Comparison of ENCODE assay signal across 17 cellular contexts in genomic region chr16:975313-975690, GRCh38. TPM values are rescaled to one million over a fixed set of nuclear protein-coding genes. Genes with fewer than 3 reads are reported as not detected.
DNase-seq lines count a peak whose midpoint lies in the region; ATAC-seq, FAIRE-seq and TF ChIP-seq lines count a peak whose summit lies in the region.
"Had no signal": no experiment of that assay in that cellular context is flagged by ENCODE, and none has a peak within 500 bp of the region (broad histone marks: within the 10 kb centered on the region; RNA-seq: fewer than 3 reads in every experiment).

No MANE protein-coding gene starts in this region.

- H3K9me1 ChIP-seq in K562 (ENCODE audit: control insufficient read depth, insufficient read depth, low read length): no peaks in the 10 kb centered on the region

- peaks cover 4 to 53% of the 10 kb centered on the region in 2 experiments; a peak in 3 of 5 replicates for H3K4me1 ChIP-seq in K562 (replicated peaks in 1 of 2; ENCODE audit: control insufficient read depth in 2 of 2, insufficient read depth in 2 of 2, low read length in 2 of 2)
- H3K4me1 ChIP-seq in HepG2 (ENCODE audit: insufficient read depth, low read length): peaks cover 63% of the 10 kb centered on the region
- peaks cover 20% of the 10 kb centered on the region for H3K4me1 ChIP-seq in suprapubic skin
- H3K4me1 ChIP-seq in vagina: peaks cover 18% of the 10 kb centered on the region
- H3K4me1 ChIP-seq: A549 had no signal

- H3K79me2 ChIP-seq in K562 (ENCODE audit: control insufficient read depth, insufficient read depth, low read length): 0 out of 3 replicates have a peak, but pooled peaks cover 3% of the 10 kb centered on the region
- H3K79me2 ChIP-seq in HepG2 (ENCODE audit: insufficient read depth, low read length): no peaks in the 10 kb centered on the region

- POLR2A ChIA-PET in CD4-positive, alpha-beta T cell (lab: Charles Lee): no interaction called here
- POLR2A ChIA-PET in K562 (lab: Yijun Ruan, JAX): no interaction called here
- POLR2A ChIA-PET in HepG2 (lab: Yijun Ruan, JAX): no interaction called here

- H3K36me3 Mint-ChIP-seq in CD4-positive, alpha-beta T cell (ENCODE audit: low read depth): no peaks in the 10 kb centered on the region

- H3K9me3 Mint-ChIP-seq in CD4-positive, alpha-beta T cell: no peaks in the 10 kb centered on the region

- H2AFZ ChIP-seq in K562 (ENCODE audit: low read depth, low read length): no peak overlapping the region
- H2AFZ ChIP-seq in HepG2 (ENCODE audit: low read length): no peak overlapping the region

- ATAC-seq in CD4-positive, alpha-beta T cell (ENCODE audit: poor library complexity): no peak
- ATAC-seq in K562 (no peak), HepG2 (no peak)
- ATAC-seq: A549, Panc1 had no signal

- no peak for TF ChIP-seq EP300 in K562 (IDR thresholded peaks at IDR 0.05; ENCODE audit: low read length)
- TF ChIP-seq EP300 in HepG2 (IDR thresholded peaks at IDR 0.05; ENCODE audit: low read depth in 2 of 2, low read length in 2 of 2): no peak
- no peak for TF ChIP-seq EP300 in HepG2 (CRISPR knock-in tag; IDR thresholded peaks at IDR 0.05; ENCODE audit: borderline replicate concordance)
- TF ChIP-seq EP300 in suprapubic skin (IDR thresholded peaks at IDR 0.05): no peak

- H3K4me3 Mint-ChIP-seq in CD4-positive, alpha-beta T cell: peak overlapping the region; percentile 7

- DNase-seq in CD4-positive, alpha-beta T cell: no peak
- DNase-seq in K562 (ENCODE audit: extremely low read depth in 1 of 4, low spot score in 3 of 4) (no peak), HepG2 (ENCODE audit: low spot score) (no peak), suprapubic skin (ENCODE audit: low spot score in 2 of 2) (no peak), vagina (ENCODE audit: extremely low spot score in 2 of 2) (no peak), SIG-M5 (lab: John Stamatoyannopoulos, UW) (no peak), NCI-H226 (no peak)
- DNase-seq: DMS 273 treated with DMSO at 0.1 percent for 48 hours, GOT3, KBM-7, MV-4-11, NCI-H1417, NCI-H187 treated with DMSO at 0.1 percent for 48 hours, NCI-H82 had no signal

- H3K27ac ChIP-seq in CD4-positive, alpha-beta T cell (ENCODE audit: low read depth, low read length): no peak overlapping the region
- H3K27ac ChIP-seq in K562 (ENCODE audit: extremely low read depth, low read depth, low read length) (no peak overlapping the region), HepG2 (ENCODE audit: extremely low read length, insufficient read depth, low read length) (no peak overlapping the region), suprapubic skin (peak overlapping the region; percentile 64), vagina (no peak overlapping the region)
- H3K27ac ChIP-seq: A549, C4-2B had no signal

- intact Hi-C loops in CD4-positive, alpha-beta T cell (cut with DNase I, micrococcal nuclease): no loop called here
- intact Hi-C loops in K562 (cut with micrococcal nuclease): no loop called here
- intact Hi-C loops in HepG2 (cut with micrococcal nuclease; ENCODE audit: unreplicated experiment): no loop called here
- intact Hi-C loops in vagina (cut with DNase I): no loop called here

- no peak for TF ChIP-seq CTCF in CD4-positive, alpha-beta T cell (IDR thresholded peaks at IDR 0.05)
- TF ChIP-seq CTCF in K562 (IDR thresholded peaks at IDR 0.05 in 2 of 3, conservative IDR thresholded peaks at IDR 0.05 in 1 of 3; ENCODE audit: insufficient read depth in 2 of 3, low read depth in 1 of 3, low read length in 3 of 3): no peak
- TF ChIP-seq CTCF in HepG2 (CRISPR knock-in tag; IDR thresholded peaks at IDR 0.05): no peak
- no peak for TF ChIP-seq CTCF in suprapubic skin (IDR thresholded peaks at IDR 0.05)
- TF ChIP-seq CTCF in vagina (IDR thresholded peaks at IDR 0.05): no peak

- H3K9me3 ChIP-seq in CD4-positive, alpha-beta T cell (ENCODE audit: control insufficient read depth, low read length): no peaks in the 10 kb centered on the region
- H3K9me3 ChIP-seq in K562 (replicated peaks; ENCODE audit: control insufficient read depth, insufficient read depth, low read depth, low read length): no peaks in the 10 kb centered on the region; the same call in 1 of the 2 replicates
- no peaks in the 10 kb centered on the region for H3K9me3 ChIP-seq in HepG2 (ENCODE audit: low read length)
- H3K9me3 ChIP-seq in suprapubic skin: no peaks in the 10 kb centered on the region
- no peaks in the 10 kb centered on the region for H3K9me3 ChIP-seq in vagina
- H3K9me3 ChIP-seq: A549 had no signal

- no peak for TF ChIP-seq RAD21 in K562 (CRISPR knock-in tag; conservative IDR thresholded peaks at IDR 0.05 in 1 of 2, IDR thresholded peaks at IDR 0.05 in 1 of 2)
- no peak for TF ChIP-seq RAD21 in HepG2 (CRISPR knock-in tag; IDR thresholded peaks at IDR 0.05)

- H3K27me3 ChIP-seq in CD4-positive, alpha-beta T cell (ENCODE audit: control insufficient read depth, insufficient read depth, low read length): no peaks in the 10 kb centered on the region
- H3K27me3 ChIP-seq in K562 (ENCODE audit: control insufficient read depth in 2 of 2, insufficient read depth in 2 of 2, low read length in 2 of 2) (peaks cover 48 to 87% of the 10 kb centered on the region in 2 experiments), HepG2 (ENCODE audit: control insufficient read depth in 1 of 2, insufficient read depth in 2 of 2, low read length in 2 of 2) (peaks cover 20 to 67% of the 10 kb centered on the region in 2 experiments), suprapubic skin (peaks cover 22% of the 10 kb centered on the region), vagina (no peaks in the 10 kb centered on the region)

- peaks cover 19% of the 10 kb centered on the region for H4K20me1 ChIP-seq in K562 (replicated peaks; ENCODE audit: control insufficient read depth, insufficient read depth, low read length)
- no peaks in the 10 kb centered on the region for H4K20me1 ChIP-seq in HepG2 (ENCODE audit: insufficient read depth, low read length)

- in situ Hi-C loops in K562 (cut with MboI) (no loop called here), HepG2 (cut with HindIII; ENCODE audit: extremely low pct_ligation_motif_present, low pct_unique_long_range_greater_than_20kb) (no loop called here)

- FAIRE-seq in K562 (lab: Jason Lieb, UNC) (no peak), HepG2 (lab: Jason Lieb, UNC) (no peak)
- FAIRE-seq: A549 had no signal

- H3K4me2 ChIP-seq in K562 (ENCODE audit: insufficient read depth, low read length): no peak overlapping the region
- no peak overlapping the region for H3K4me2 ChIP-seq in HepG2 (ENCODE audit: low read depth, low read length)
- H3K4me2 ChIP-seq: A549 had no signal

- H3K9ac ChIP-seq in K562 (ENCODE audit: insufficient read depth in 1 of 2, low read depth in 2 of 2, low read length in 2 of 2) (no peak overlapping the region), HepG2 (ENCODE audit: insufficient read depth, low read depth, low read length) (no peak overlapping the region)

- H3K4me3 ChIP-seq in K562 (no peak overlapping the region), HepG2 (replicated peaks in 1 of 3; ENCODE audit: insufficient read depth in 1 of 3, low read depth in 2 of 3, low read length in 3 of 3) (no peak overlapping the region), suprapubic skin (no peak overlapping the region), vagina (no peak overlapping the region)
- H3K4me3 ChIP-seq: A549 had no signal

- CTCF ChIA-PET in CD4-positive, alpha-beta T cell (lab: Charles Lee): no interaction called here
- CTCF ChIA-PET in K562 (lab: Yijun Ruan, JAX; ENCODE audit: low intra/inter-chr PET ratio): no interaction called here
- CTCF ChIA-PET in HepG2 (lab: Yijun Ruan, JAX; ENCODE audit: low intra/inter-chr PET ratio, low total read pairs): no interaction called here

- H3K36me3 ChIP-seq in K562 (ENCODE audit: control insufficient read depth, insufficient read depth, low read length): no peaks in the 10 kb centered on the region
- no peaks in the 10 kb centered on the region for H3K36me3 ChIP-seq in HepG2 (replicated peaks in 1 of 2; ENCODE audit: control insufficient read depth in 1 of 2, insufficient read depth in 2 of 2, low read length in 2 of 2)
- no peaks in the 10 kb centered on the region for H3K36me3 ChIP-seq in suprapubic skin
- no peaks in the 10 kb centered on the region for H3K36me3 ChIP-seq in vagina

- no peak for TF ChIP-seq POLR2A in K562 (conservative IDR thresholded peaks at IDR 0.05)
- no peak for TF ChIP-seq POLR2A in HepG2 (IDR thresholded peaks at IDR 0.05; ENCODE audit: insufficient read depth in 1 of 2, low read depth in 2 of 2, low read length in 2 of 2)
- TF ChIP-seq POLR2A in suprapubic skin (IDR thresholded peaks at IDR 0.05): no peak
- no peak for TF ChIP-seq POLR2A in vagina (IDR thresholded peaks at IDR 0.05)

- no peak overlapping the region for H3K27ac Mint-ChIP-seq in CD4-positive, alpha-beta T cell

- H3K4me1 Mint-ChIP-seq in CD4-positive, alpha-beta T cell (ENCODE audit: low read depth): peaks cover 18% of the 10 kb centered on the region

- H3K27me3 Mint-ChIP-seq in CD4-positive, alpha-beta T cell: no peaks in the 10 kb centered on the region

- 43% methylated on average over 11 of the region's 11 CpGs for WGBS in K562 (ENCODE audit: insufficient coverage, low coverage, missing lambda C conversion rate)
- 80% methylated on average over 8 of the region's 11 CpGs for WGBS in HepG2 (ENCODE audit: low lambda C conversion rate)
- 92% methylated on average over 11 of the region's 11 CpGs for WGBS in suprapubic skin

- BruUV-seq in K562 (replicated peaks; lab: Mats Ljungman, UMichigan) (no TSS peak), HepG2 (replicated peaks; lab: Mats Ljungman, UMichigan) (no TSS peak)

RNA-seq across cellular contexts. Expression of gene LMF1, which starts 4.5 kb away (rescaled TPM):
- 10 to 100 TPM; 26.8 to 27.6 TPM for total RNA-seq in CD4-positive, alpha-beta T cell
- total RNA-seq in K562 (2011; cell fraction: chromatin; rRNA removed; ENCODE audit: low replicate concordance): 10.7 and 19.1 TPM in 2 replicates
- total RNA-seq in K562 (2011; cell fraction: nucleolus; rRNA removed): 10.8 and 12.0 TPM in 2 replicates
- total RNA-seq in K562 (2011; cell fraction: nucleoplasm; rRNA removed): 11.5 and 12.0 TPM in 2 replicates
- 0.64 and 0.86 TPM in 2 replicates for total RNA-seq in K562 (2014; rRNA removed)
- total RNA-seq in K562 (2014; rRNA removed; fragmentation: Illumina TruSeq; extraction: Trizol): 0.26 and 0.44 TPM in 2 replicates
- 0.41 and 0.47 TPM in 2 replicates for total RNA-seq in K562 (2015; rRNA removed; fragmentation: Illumina TruSeq; extraction: Trizol)
- total RNA-seq in K562 (2021): 1.5 and 2.3 TPM in 2 replicates
- polyA plus RNA-seq in K562 (2011; rRNA removed): 1.0 and 1.5 TPM in 2 replicates
- 1.7 and 3.2 TPM in 2 replicates for polyA plus RNA-seq in K562 (2011; cell fraction: cytosol; rRNA removed)
- 6.1 and 9.0 TPM in 2 replicates for polyA plus RNA-seq in K562 (2011; cell fraction: nucleus; rRNA removed)
- 1.1 and 4.6 TPM in 2 replicates for polyA plus RNA-seq in K562 (2012)
- polyA plus RNA-seq in K562 (2014; fragmentation: Illumina TruSeq; extraction: Trizol): 1.1 TPM in 1 of 2 replicates, not detected in the other
- polyA plus RNA-seq in K562 (2014; fragmentation: Nextera tagmentation; extraction: Ambion mirVana): under 1 TPM; 0.11 TPM
- polyA plus RNA-seq in K562 (2014; rRNA removed): 0.98 and 1.6 TPM in 2 replicates
- polyA minus RNA-seq in K562 (2011; rRNA and poly(A)+ RNA removed): 3.7 and 4.0 TPM in 2 replicates
- 3.2 and 3.4 TPM in 2 replicates for polyA minus RNA-seq in K562 (2011; cell fraction: cytosol; rRNA and poly(A)+ RNA removed)
- polyA minus RNA-seq in K562 (2011; cell fraction: nucleus; rRNA and poly(A)+ RNA removed): 5.8 and 7.9 TPM in 2 replicates
- 2.3 and 6.8 TPM in 2 replicates for total RNA-seq in HepG2 (2016; rRNA removed; fragmentation: Illumina TruSeq; extraction: Trizol)
- total RNA-seq in HepG2 (2016; cell fraction: cytosol; rRNA removed; fragmentation: Illumina TruSeq; extraction: Trizol; ENCODE audit: low read depth): 23.4 and 25.3 TPM in 2 replicates
- total RNA-seq in HepG2 (2016; cell fraction: insoluble cytoplasmic fraction; rRNA removed; fragmentation: Illumina TruSeq; extraction: Trizol): 1.7 and 5.9 TPM in 2 replicates
- 6.7 and 7.2 TPM in 2 replicates for total RNA-seq in HepG2 (2016; cell fraction: membrane; rRNA removed; fragmentation: Illumina TruSeq; extraction: Trizol)
- 6.8 and 8.9 TPM in 2 replicates for total RNA-seq in HepG2 (2016; cell fraction: nucleus; rRNA removed; fragmentation: Illumina TruSeq; extraction: Trizol)
- 8.5 and 13.7 TPM in 2 replicates for polyA plus RNA-seq in HepG2 (2011; rRNA removed)
- 6.6 and 9.1 TPM in 2 replicates for polyA plus RNA-seq in HepG2 (2011; cell fraction: cytosol; rRNA removed)
- polyA plus RNA-seq in HepG2 (2011; cell fraction: nucleus; rRNA removed): 21.9 and 22.4 TPM in 2 replicates
- polyA plus RNA-seq in HepG2 (2012): 7.4 and 13.7 TPM in 2 replicates
- polyA plus RNA-seq in HepG2 (2016; cell fraction: cytosol; fragmentation: Illumina TruSeq; extraction: Trizol; ENCODE audit: low read depth): 1.2 and 1.4 TPM in 2 replicates
- 1.7 and 1.8 TPM in 2 replicates for polyA plus RNA-seq in HepG2 (2016; cell fraction: insoluble cytoplasmic fraction; fragmentation: Illumina TruSeq; extraction: Trizol; ENCODE audit: low read depth)
- 1.1 and 1.4 TPM in 2 replicates for polyA plus RNA-seq in HepG2 (2016; cell fraction: membrane; fragmentation: Illumina TruSeq; extraction: Trizol; ENCODE audit: low read depth)
- 9.6 and 11.1 TPM in 2 replicates for polyA plus RNA-seq in HepG2 (2016; cell fraction: nucleus; fragmentation: Illumina TruSeq; extraction: Trizol; ENCODE audit: insufficient read depth, low read depth)
- 30.2 and 40.1 TPM in 2 replicates for polyA minus RNA-seq in HepG2 (2011; rRNA and poly(A)+ RNA removed; ENCODE audit: low replicate concordance)
- 10.7 and 15.0 TPM in 2 replicates for polyA minus RNA-seq in HepG2 (2011; cell fraction: cytosol; rRNA and poly(A)+ RNA removed)
- 13.4 and 17.4 TPM in 2 replicates for polyA minus RNA-seq in HepG2 (2011; cell fraction: nucleus; rRNA and poly(A)+ RNA removed)
- total RNA-seq in suprapubic skin: 100 to 1,000 TPM in 1 of 4 donors, 10 to 100 TPM in 3; 32.1 to 117 (median 38.0) TPM
- 26.0 TPM for total RNA-seq in vagina

RNA-seq across cellular contexts. Expression of gene SOX8, which starts 6.3 kb away (rescaled TPM):
- total RNA-seq in CD4-positive, alpha-beta T cell: 1 to 10 TPM; 1.4 to 2.3 TPM
- 0.40 and 1.9 TPM in 2 replicates for total RNA-seq in K562 (2011; cell fraction: chromatin; rRNA removed; ENCODE audit: low replicate concordance)
- total RNA-seq in K562 (2011; cell fraction: nucleolus; rRNA removed): 0.66 and 1.3 TPM in 2 replicates
- total RNA-seq in K562 (2011; cell fraction: nucleoplasm; rRNA removed): 0.37 and 0.38 TPM in 2 replicates
- total RNA-seq in K562 (2014; rRNA removed) (not detected in 2 replicates), K562 (2014; rRNA removed; fragmentation: Illumina TruSeq; extraction: Trizol) (not detected in 2 replicates), K562 (2015; rRNA removed; fragmentation: Illumina TruSeq; extraction: Trizol) (not detected in 2 replicates), K562 (2021) (0.07 TPM in 2 replicates), HepG2 (2016; rRNA removed; fragmentation: Illumina TruSeq; extraction: Trizol) (0.15 and 0.20 TPM in 2 replicates), suprapubic skin (10 to 100 TPM in 1 of 4 donors, 1 to 10 TPM in 3; 4.0 to 12.2 (median 7.3) TPM), vagina (0.74 TPM)
- polyA plus RNA-seq in K562 (2011; rRNA removed) (0.09 and 0.15 TPM in 2 replicates), K562 (2014; fragmentation: Illumina TruSeq; extraction: Trizol) (0.04 TPM in 1 of 2 replicates, not detected in the other), K562 (2014; fragmentation: Nextera tagmentation; extraction: Ambion mirVana) (not detected), K562 (2014; rRNA removed) (0.11 and 0.15 TPM in 2 replicates), HepG2 (2011; rRNA removed) (0.28 and 0.34 TPM in 2 replicates)
- polyA plus RNA-seq in K562 (2011; cell fraction: cytosol; rRNA removed): 0.15 and 0.40 TPM in 2 replicates
- 0.79 and 1.9 TPM in 2 replicates for polyA plus RNA-seq in K562 (2011; cell fraction: nucleus; rRNA removed)
- polyA plus RNA-seq in K562 (2012): 0.04 TPM in 2 replicates
- polyA minus RNA-seq in K562 (2011; rRNA and poly(A)+ RNA removed): 0.06 TPM in 1 of 2 replicates, not detected in the other
- not detected in 2 replicates for polyA minus RNA-seq in K562 (2011; cell fraction: cytosol; rRNA and poly(A)+ RNA removed)
- 0.22 and 0.40 TPM in 2 replicates for polyA minus RNA-seq in K562 (2011; cell fraction: nucleus; rRNA and poly(A)+ RNA removed)
- total RNA-seq in HepG2 (2016; cell fraction: cytosol; rRNA removed; fragmentation: Illumina TruSeq; extraction: Trizol; ENCODE audit: low read depth): not detected in 2 replicates
- 0.21 and 0.28 TPM in 2 replicates for total RNA-seq in HepG2 (2016; cell fraction: insoluble cytoplasmic fraction; rRNA removed; fragmentation: Illumina TruSeq; extraction: Trizol)
- 0.19 and 0.31 TPM in 2 replicates for total RNA-seq in HepG2 (2016; cell fraction: membrane; rRNA removed; fragmentation: Illumina TruSeq; extraction: Trizol)
- total RNA-seq in HepG2 (2016; cell fraction: nucleus; rRNA removed; fragmentation: Illumina TruSeq; extraction: Trizol): 0.22 TPM in 1 of 2 replicates, not detected in the other
- polyA plus RNA-seq in HepG2 (2011; cell fraction: cytosol; rRNA removed): 0.32 and 0.42 TPM in 2 replicates
- 3.2 and 3.6 TPM in 2 replicates for polyA plus RNA-seq in HepG2 (2011; cell fraction: nucleus; rRNA removed)
- 0.25 and 0.61 TPM in 2 replicates for polyA plus RNA-seq in HepG2 (2012)
- polyA plus RNA-seq in HepG2 (2016; cell fraction: cytosol; fragmentation: Illumina TruSeq; extraction: Trizol; ENCODE audit: low read depth): 0.06 and 0.08 TPM in 2 replicates
- 0.33 and 0.39 TPM in 2 replicates for polyA plus RNA-seq in HepG2 (2016; cell fraction: insoluble cytoplasmic fraction; fragmentation: Illumina TruSeq; extraction: Trizol; ENCODE audit: low read depth)
- 0.20 TPM in 1 of 2 replicates, not detected in the other for polyA plus RNA-seq in HepG2 (2016; cell fraction: membrane; fragmentation: Illumina TruSeq; extraction: Trizol; ENCODE audit: low read depth)
- polyA plus RNA-seq in HepG2 (2016; cell fraction: nucleus; fragmentation: Illumina TruSeq; extraction: Trizol; ENCODE audit: insufficient read depth, low read depth): 0.55 and 0.61 TPM in 2 replicates
- polyA minus RNA-seq in HepG2 (2011; rRNA and poly(A)+ RNA removed; ENCODE audit: low replicate concordance): 0.09 and 0.42 TPM in 2 replicates
- 0.30 TPM in 1 of 2 replicates, not detected in the other for polyA minus RNA-seq in HepG2 (2011; cell fraction: cytosol; rRNA and poly(A)+ RNA removed)
- polyA minus RNA-seq in HepG2 (2011; cell fraction: nucleus; rRNA and poly(A)+ RNA removed): 0.25 and 0.39 TPM in 2 replicates
